1 cellular context compared by ENCODE assay signal in the genomic region with DNA sequence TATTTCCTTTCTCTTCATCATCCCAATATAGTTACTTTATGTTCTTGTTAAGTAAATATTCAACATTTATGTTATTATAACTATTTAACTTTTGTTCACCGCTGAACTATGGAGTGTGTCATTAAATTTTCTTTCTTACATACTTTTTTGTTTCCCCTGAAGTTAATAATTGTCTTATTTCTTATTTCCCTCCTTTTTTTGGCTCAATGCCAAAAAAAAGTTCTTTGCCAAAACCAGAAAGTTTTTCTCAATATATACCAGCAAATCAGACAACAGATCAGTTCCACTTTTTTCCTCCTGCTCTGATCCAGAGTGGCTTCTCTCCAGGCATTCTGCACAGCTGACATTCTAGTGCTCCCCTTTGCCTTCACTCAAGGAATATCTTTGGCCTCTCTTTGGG.
TF ChIP-seq lines count a peak whose summit lies in the region.

No MANE protein-coding gene starts in this region.

TF ChIP-seq in GM23338, 12 proteins besides CTCF, POLR2A, EP300 and RAD21 (continued from another document):
- TF ChIP-seq POLR2AphosphoS5 (IDR thresholded peaks at IDR 0.05; ENCODE audit: low read depth): no peak
- no peak for TF ChIP-seq NANOG (IDR thresholded peaks at IDR 0.05; ENCODE audit: borderline replicate concordance)
- TF ChIP-seq STAT1 (IDR thresholded peaks at IDR 0.05; ENCODE audit: unreplicated experiment): no peak
- TF ChIP-seq, protein P1, sequence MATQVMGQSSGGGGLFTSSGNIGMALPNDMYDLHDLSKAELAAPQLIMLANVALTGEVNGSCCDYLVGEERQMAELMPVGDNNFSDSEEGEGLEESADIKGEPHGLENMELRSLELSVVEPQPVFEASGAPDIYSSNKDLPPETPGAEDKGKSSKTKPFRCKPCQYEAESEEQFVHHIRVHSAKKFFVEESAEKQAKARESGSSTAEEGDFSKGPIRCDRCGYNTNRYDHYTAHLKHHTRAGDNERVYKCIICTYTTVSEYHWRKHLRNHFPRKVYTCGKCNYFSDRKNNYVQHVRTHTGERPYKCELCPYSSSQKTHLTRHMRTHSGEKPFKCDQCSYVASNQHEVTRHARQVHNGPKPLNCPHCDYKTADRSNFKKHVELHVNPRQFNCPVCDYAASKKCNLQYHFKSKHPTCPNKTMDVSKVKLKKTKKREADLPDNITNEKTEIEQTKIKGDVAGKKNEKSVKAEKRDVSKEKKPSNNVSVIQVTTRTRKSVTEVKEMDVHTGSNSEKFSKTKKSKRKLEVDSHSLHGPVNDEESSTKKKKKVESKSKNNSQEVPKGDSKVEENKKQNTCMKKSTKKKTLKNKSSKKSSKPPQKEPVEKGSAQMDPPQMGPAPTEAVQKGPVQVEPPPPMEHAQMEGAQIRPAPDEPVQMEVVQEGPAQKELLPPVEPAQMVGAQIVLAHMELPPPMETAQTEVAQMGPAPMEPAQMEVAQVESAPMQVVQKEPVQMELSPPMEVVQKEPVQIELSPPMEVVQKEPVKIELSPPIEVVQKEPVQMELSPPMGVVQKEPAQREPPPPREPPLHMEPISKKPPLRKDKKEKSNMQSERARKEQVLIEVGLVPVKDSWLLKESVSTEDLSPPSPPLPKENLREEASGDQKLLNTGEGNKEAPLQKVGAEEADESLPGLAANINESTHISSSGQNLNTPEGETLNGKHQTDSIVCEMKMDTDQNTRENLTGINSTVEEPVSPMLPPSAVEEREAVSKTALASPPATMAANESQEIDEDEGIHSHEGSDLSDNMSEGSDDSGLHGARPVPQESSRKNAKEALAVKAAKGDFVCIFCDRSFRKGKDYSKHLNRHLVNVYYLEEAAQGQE (IDR thresholded peaks at IDR 0.05; ENCODE audit: unreplicated experiment): no peak
